ENCODE assay signal across 13 cellular contexts in the genomic region with DNA sequence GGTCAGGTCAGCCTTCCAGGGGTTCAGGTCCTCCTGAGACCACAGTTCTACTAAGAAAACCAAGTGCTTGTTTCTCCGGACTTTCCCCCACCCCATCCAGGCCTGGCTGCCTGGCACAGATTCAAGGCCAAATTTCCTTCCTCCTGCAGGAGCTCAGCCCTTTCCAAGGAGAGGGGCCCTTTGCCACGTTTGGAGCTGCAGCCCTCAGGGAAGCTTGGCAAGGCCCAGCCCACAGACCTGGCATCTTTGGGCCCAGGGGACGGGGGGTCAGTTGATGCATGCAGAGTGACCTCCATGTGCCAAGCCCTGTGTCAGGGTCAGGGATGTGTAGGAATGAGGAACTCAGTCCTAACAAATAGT.
A peak's percentile ranks its signal among the peaks of the same experiment; 100 is the strongest.
DNase-seq lines count a peak whose midpoint lies in the region; ATAC-seq, FAIRE-seq and TF ChIP-seq lines count a peak whose summit lies in the region.
"Had no signal": no experiment of that assay in that cellular context is flagged by ENCODE, and none has a peak within 500 bp of the region (broad histone marks: within the 10 kb centered on the region; RNA-seq: fewer than 3 reads in every experiment).

No MANE protein-coding gene starts in this region.

- intact Hi-C loops in endothelial cell of umbilical vein (cut with micrococcal nuclease), result loop anchor here (2.0 to 5.0 kb wide), 2 partner anchors 17 to 44 kb away; no protein-coding TSS in a partner anchor
- intact Hi-C loops in activated CD4-positive, alpha-beta memory T cell treated with anti-CD3 and anti-CD28 coated beads for 36 hours (cut with micrococcal nuclease), result no loop called here

- peak; percentile 56 for FAIRE-seq in endothelial cell of umbilical vein (lab: Jason Lieb, UNC)
- FAIRE-seq: colon had no signal

- no peaks in the 10 kb centered on the region for H3K9me3 Mint-ChIP-seq in activated CD4-positive, alpha-beta memory T cell treated with anti-CD3 and anti-CD28 coated beads for 36 hours
- no peaks in the 10 kb centered on the region for H3K9me3 Mint-ChIP-seq in natural killer cell treated with Interleukin-12 subunit alpha and Interleukin-12 subunit beta and Interleukin-15 and Interleukin-18, amount 100 ng/mL, for 72 hours
- H3K9me3 Mint-ChIP-seq: activated naive CD4-positive, alpha-beta T cell treated with anti-CD3 and anti-CD28 coated beads, Interleukin-2, amount 50 U/mL, for 24 hours had no signal

- no peak overlapping the region for H3K4me3 ChIP-seq in endothelial cell of umbilical vein (replicated peaks in 1 of 3; ENCODE audit: insufficient read depth in 1 of 3, low read depth in 1 of 3, low read length in 3 of 3)
- peak overlapping the region; percentile 58 to 64 for H3K4me3 ChIP-seq in muscle layer of colon (ENCODE audit: low read depth in 1 of 2, low read length in 2 of 2)
- peak overlapping the region; percentile 71 for H3K4me3 ChIP-seq in thoracic aorta

- dilution Hi-C loops in endothelial cell of umbilical vein (cut with MboI; ENCODE audit: extremely low pct_ligation_motif_present, low sequenced_read_pairs), result no loop called here

- H3K36me3 Mint-ChIP-seq in activated CD4-positive, alpha-beta memory T cell treated with anti-CD3 and anti-CD28 coated beads for 36 hours, result no peaks in the 10 kb centered on the region
- H3K36me3 Mint-ChIP-seq in natural killer cell treated with Interleukin-12 subunit alpha and Interleukin-12 subunit beta and Interleukin-15 and Interleukin-18, amount 100 ng/mL, for 72 hours, result no peaks in the 10 kb centered on the region
- H3K36me3 Mint-ChIP-seq: activated naive CD4-positive, alpha-beta T cell treated with anti-CD3 and anti-CD28 coated beads, Interleukin-2, amount 50 U/mL, for 24 hours had no signal

- peak overlapping the region; percentile 18; the same call in 1 of the 2 replicates for H3K27ac ChIP-seq in VCaP
- no peak overlapping the region for H3K27ac ChIP-seq in endothelial cell of umbilical vein (ENCODE audit: insufficient read depth, low read depth, low read length)
- peak overlapping the region; percentile 72 for H3K27ac ChIP-seq in muscle layer of colon (ENCODE audit: low read depth, low read length)
- H3K27ac ChIP-seq in thoracic aorta, result peak overlapping the region; percentile 76 to 77

- ATAC-seq in thoracic aorta (ENCODE audit: insufficient number of reproducible peaks, low FRiP score, low read depth), result no peak
- no peak for ATAC-seq in natural killer cell treated with Interleukin-12 subunit alpha and Interleukin-12 subunit beta and Interleukin-15 and Interleukin-18, amount 100 ng/mL, for 72 hours
- ATAC-seq in HG03520 (IDR thresholded peaks at IDR 0.05; ENCODE audit: unreplicated experiment), result no peak

- no peak overlapping the region for H3K4me3 Mint-ChIP-seq in activated CD4-positive, alpha-beta memory T cell treated with anti-CD3 and anti-CD28 coated beads for 36 hours
- H3K4me3 Mint-ChIP-seq in natural killer cell treated with Interleukin-12 subunit alpha and Interleukin-12 subunit beta and Interleukin-15 and Interleukin-18, amount 100 ng/mL, for 72 hours, result no peak overlapping the region
- H3K4me3 Mint-ChIP-seq: activated naive CD4-positive, alpha-beta T cell treated with anti-CD3 and anti-CD28 coated beads, Interleukin-2, amount 50 U/mL, for 24 hours had no signal

- H3K27me3 ChIP-seq in endothelial cell of umbilical vein (ENCODE audit: control insufficient read depth in 2 of 2, insufficient read depth in 2 of 2, low read length in 2 of 2), result no peaks in the 10 kb centered on the region
- H3K27me3 ChIP-seq in muscle layer of colon (ENCODE audit: control insufficient read depth in 1 of 2, insufficient read depth in 2 of 2, low read length in 2 of 2), result no peaks in the 10 kb centered on the region
- H3K27me3 ChIP-seq in thoracic aorta (replicated peaks; ENCODE audit: insufficient read depth), result no peaks in the 10 kb centered on the region

- no peaks in the 10 kb centered on the region for H3K79me2 ChIP-seq in endothelial cell of umbilical vein (ENCODE audit: control insufficient read depth, insufficient read depth, low read length)

- peaks cover 32% of the 10 kb centered on the region for H3K4me1 ChIP-seq in endothelial cell of umbilical vein (ENCODE audit: control insufficient read depth, extremely low read depth, insufficient read depth, low read length)
- peaks cover 63% of the 10 kb centered on the region for H3K4me1 ChIP-seq in muscle layer of colon (ENCODE audit: insufficient read depth, low read length)
- H3K4me1 ChIP-seq in thoracic aorta (ENCODE audit: control insufficient read depth in 1 of 2, low read depth in 2 of 2), result peaks cover 26 to 70% of the 10 kb centered on the region in 2 donors

- no peak overlapping the region for H3K9ac ChIP-seq in endothelial cell of umbilical vein (replicated peaks; ENCODE audit: extremely low read depth, insufficient read depth, low read length)
- H3K9ac ChIP-seq in muscle layer of colon (ENCODE audit: low read length), result peak overlapping the region; percentile 88

- H3K9me1 ChIP-seq in endothelial cell of umbilical vein (replicated peaks; ENCODE audit: control insufficient read depth, extremely low read depth, insufficient read depth, low read length), result no peaks in the 10 kb centered on the region

- no peak overlapping the region for H2AFZ ChIP-seq in endothelial cell of umbilical vein (ENCODE audit: low read depth, low read length)

- peaks cover 4% of the 10 kb centered on the region for H3K27me3 Mint-ChIP-seq in activated CD4-positive, alpha-beta memory T cell treated with anti-CD3 and anti-CD28 coated beads for 36 hours
- H3K27me3 Mint-ChIP-seq in natural killer cell treated with Interleukin-12 subunit alpha and Interleukin-12 subunit beta and Interleukin-15 and Interleukin-18, amount 100 ng/mL, for 72 hours, result peaks cover 9 to 11% of the 10 kb centered on the region in 2 donors

- CTCF ChIA-PET in endothelial cell of umbilical vein (lab: Charles Lee), result interaction anchor here (0.8 to 5.2 kb wide), 14 partner anchors 9 to 128 kb away, joined by 3 to 29 read pairs (median 5); no protein-coding TSS in a partner anchor
- CTCF ChIA-PET in activated CD4-positive, alpha-beta memory T cell treated with anti-CD3 and anti-CD28 coated beads for 36 hours (lab: Charles Lee), result interaction anchor here (0.6 to 1.0 kb wide), 2 partner anchors 18 to 22 kb away, joined by 3 read pairs; no protein-coding TSS in a partner anchor

- POLR2A ChIA-PET in endothelial cell of umbilical vein (lab: Charles Lee), result interaction anchor here (0.5 to 1.6 kb wide), 2 partner anchors 10 to 46 kb away, joined by 3 to 5 read pairs; no protein-coding TSS in a partner anchor
- POLR2A ChIA-PET in activated CD4-positive, alpha-beta memory T cell treated with anti-CD3 and anti-CD28 coated beads for 36 hours (lab: Charles Lee), result no interaction called here

- H3K36me3 ChIP-seq in endothelial cell of umbilical vein (ENCODE audit: control insufficient read depth in 2 of 2, extremely low read depth in 1 of 2, insufficient read depth in 2 of 2, low read length in 2 of 2) (no peaks in the 10 kb centered on the region), muscle layer of colon (ENCODE audit: insufficient read depth, low read length) (peaks cover 4% of the 10 kb centered on the region), thoracic aorta (no peaks in the 10 kb centered on the region)

- no peak overlapping the region for H3K4me2 ChIP-seq in endothelial cell of umbilical vein (ENCODE audit: insufficient read depth, low read length)

- no TSS peak for BruUV-seq in endothelial cell of umbilical vein (replicated peaks; lab: Mats Ljungman, UMichigan)

- no peaks in the 10 kb centered on the region for H3K9me3 ChIP-seq in endothelial cell of umbilical vein (replicated peaks; ENCODE audit: control insufficient read depth, insufficient read depth, low read length)
- no peaks in the 10 kb centered on the region for H3K9me3 ChIP-seq in muscle layer of colon (ENCODE audit: low read length)
- no peaks in the 10 kb centered on the region for H3K9me3 ChIP-seq in thoracic aorta

- no peak overlapping the region for H3K27ac Mint-ChIP-seq in activated CD4-positive, alpha-beta memory T cell treated with anti-CD3 and anti-CD28 coated beads for 36 hours
- no peak overlapping the region for H3K27ac Mint-ChIP-seq in natural killer cell treated with Interleukin-12 subunit alpha and Interleukin-12 subunit beta and Interleukin-15 and Interleukin-18, amount 100 ng/mL, for 72 hours
- H3K27ac Mint-ChIP-seq: activated naive CD4-positive, alpha-beta T cell treated with anti-CD3 and anti-CD28 coated beads, Interleukin-2, amount 50 U/mL, for 24 hours had no signal

- no peak for TF ChIP-seq POLR2A in endothelial cell of umbilical vein (IDR thresholded peaks at IDR 0.05; ENCODE audit: low read depth, low read length)

- H3K4me1 Mint-ChIP-seq in activated CD4-positive, alpha-beta memory T cell treated with anti-CD3 and anti-CD28 coated beads for 36 hours (ENCODE audit: low read depth), result no peaks in the 10 kb centered on the region
- H3K4me1 Mint-ChIP-seq in natural killer cell treated with Interleukin-12 subunit alpha and Interleukin-12 subunit beta and Interleukin-15 and Interleukin-18, amount 100 ng/mL, for 72 hours (ENCODE audit: low read depth in 2 of 2), result no peaks in the 10 kb centered on the region
- H3K4me1 Mint-ChIP-seq: activated naive CD4-positive, alpha-beta T cell treated with anti-CD3 and anti-CD28 coated beads, Interleukin-2, amount 50 U/mL, for 24 hours had no signal

- H4K20me1 ChIP-seq in endothelial cell of umbilical vein (replicated peaks; ENCODE audit: control insufficient read depth, extremely low read depth, insufficient read depth, low read length), result no peaks in the 10 kb centered on the region

- DNase-seq in endothelial cell of umbilical vein (ENCODE audit: low read depth, low spot score), result peak; percentile 58
- DNase-seq in thoracic aorta (ENCODE audit: low spot score), result no peak
- DNase-seq in activated CD4-positive, alpha-beta memory T cell treated with anti-CD3 and anti-CD28 coated beads for 36 hours, result no peak
- no peak for DNase-seq in midbrain (lab: John Stamatoyannopoulos, UW)
- no peak for DNase-seq in natural killer cell treated with Interleukin-12 subunit alpha and Interleukin-12 subunit beta and Interleukin-15 and Interleukin-18, amount 100 ng/mL, for 72 hours (ENCODE audit: low spot score)
- DNase-seq: GF-D8; NCI-H526; stimulated activated CD4-positive, alpha-beta T cell treated with anti-CD3 and anti-CD28 coated beads, Interleukin-2, amount 100 ng/mL, for 48 hours had no signal

- no peak for TF ChIP-seq CTCF in VCaP (conservative IDR thresholded peaks at IDR 0.05)
- TF ChIP-seq CTCF in endothelial cell of umbilical vein (IDR thresholded peaks at IDR 0.05; ENCODE audit: extremely low read depth in 1 of 2, insufficient read depth in 1 of 2, low read depth in 1 of 2, low read length in 2 of 2), result no peak
- no peak for TF ChIP-seq CTCF in thoracic aorta (IDR thresholded peaks at IDR 0.05)

TF ChIP-seq in endothelial cell of umbilical vein, 7 proteins besides CTCF, POLR2A, EP300 and RAD21 (continues in another document):
- TF ChIP-seq MAX (IDR thresholded peaks at IDR 0.05; ENCODE audit: insufficient read depth, insufficient read length) (no peak), POLR2AphosphoS5 (IDR thresholded peaks at IDR 0.05; ENCODE audit: insufficient read depth, low read depth, low read length) (no peak), EZH2 (IDR thresholded peaks at IDR 0.05; ENCODE audit: borderline replicate concordance, low read depth, low read length, severe bottlenecking) (no peak)

Comparison
In these comparisons a context has a peak if more than half of its experiments do, and no peak if none do; other contexts are left out.
1. H3K4me3 ChIP-seq: peak in muscle layer of colon (2 of 2) and thoracic aorta (single experiment); none in endothelial cell of umbilical vein (0 of 3).